In genomic region chr2:105375001-105375561, GRCh38 we compare ENCODE assay signal across 1 cellular context.
TF ChIP-seq lines count a peak whose summit lies in the region.

No MANE protein-coding gene starts in this region.

TF ChIP-seq in K562, 482 proteins besides CTCF, POLR2A, EP300 and RAD21:
- TF ChIP-seq MEF2D (tag; conservative IDR thresholded peaks at IDR 0.05; ENCODE audit: low read depth) (no peak), TEAD4 (IDR thresholded peaks at IDR 0.05; ENCODE audit: low read length) (no peak), TEAD4 (CRISPR knock-in tag; IDR thresholded peaks at IDR 0.05; ENCODE audit: borderline replicate concordance) (no peak), TBL1XR1 (IDR thresholded peaks at IDR 0.05; ENCODE audit: low read length in 2 of 2) (no peak), NELFE (IDR thresholded peaks at IDR 0.05; ENCODE audit: insufficient read depth, insufficient read length) (no peak), ZNF431 (CRISPR knock-in tag; IDR thresholded peaks at IDR 0.05) (no peak), KLF13 (tag; IDR thresholded peaks at IDR 0.05; ENCODE audit: borderline replicate concordance, low read depth) (no peak), PPARD (CRISPR knock-in tag; IDR thresholded peaks at IDR 0.05) (no peak), GATA2 (CRISPR knock-in tag; IDR thresholded peaks at IDR 0.05) (no peak), ZBTB1 (CRISPR knock-in tag; IDR thresholded peaks at IDR 0.05; ENCODE audit: borderline replicate concordance, low read depth) (no peak), FOXK2 (conservative IDR thresholded peaks at IDR 0.05 in 1 of 2, IDR thresholded peaks at IDR 0.05 in 1 of 2; ENCODE audit: low read depth in 2 of 2) (no peak), SIX5 (IDR thresholded peaks at IDR 0.05; ENCODE audit: borderline replicate concordance in 1 of 2, insufficient read depth in 1 of 2, low read depth in 1 of 2, low read length in 2 of 2) (no peak), SRSF3 (IDR thresholded peaks at IDR 0.05; ENCODE audit: insufficient read depth, low read length) (no peak), NR1H2 (CRISPR knock-in tag; IDR thresholded peaks at IDR 0.05) (no peak), ZNF354B (CRISPR knock-in tag; IDR thresholded peaks at IDR 0.05) (no peak), MTA2 (IDR thresholded peaks at IDR 0.05; ENCODE audit: low read depth) (no peak)
- TF ChIP-seq, protein P1, sequence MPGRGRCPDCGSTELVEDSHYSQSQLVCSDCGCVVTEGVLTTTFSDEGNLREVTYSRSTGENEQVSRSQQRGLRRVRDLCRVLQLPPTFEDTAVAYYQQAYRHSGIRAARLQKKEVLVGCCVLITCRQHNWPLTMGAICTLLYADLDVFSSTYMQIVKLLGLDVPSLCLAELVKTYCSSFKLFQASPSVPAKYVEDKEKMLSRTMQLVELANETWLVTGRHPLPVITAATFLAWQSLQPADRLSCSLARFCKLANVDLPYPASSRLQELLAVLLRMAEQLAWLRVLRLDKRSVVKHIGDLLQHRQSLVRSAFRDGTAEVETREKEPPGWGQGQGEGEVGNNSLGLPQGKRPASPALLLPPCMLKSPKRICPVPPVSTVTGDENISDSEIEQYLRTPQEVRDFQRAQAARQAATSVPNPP (IDR thresholded peaks at IDR 0.05; ENCODE audit: borderline replicate concordance, insufficient read depth, insufficient read length): no peak
- TF ChIP-seq, protein P2, sequence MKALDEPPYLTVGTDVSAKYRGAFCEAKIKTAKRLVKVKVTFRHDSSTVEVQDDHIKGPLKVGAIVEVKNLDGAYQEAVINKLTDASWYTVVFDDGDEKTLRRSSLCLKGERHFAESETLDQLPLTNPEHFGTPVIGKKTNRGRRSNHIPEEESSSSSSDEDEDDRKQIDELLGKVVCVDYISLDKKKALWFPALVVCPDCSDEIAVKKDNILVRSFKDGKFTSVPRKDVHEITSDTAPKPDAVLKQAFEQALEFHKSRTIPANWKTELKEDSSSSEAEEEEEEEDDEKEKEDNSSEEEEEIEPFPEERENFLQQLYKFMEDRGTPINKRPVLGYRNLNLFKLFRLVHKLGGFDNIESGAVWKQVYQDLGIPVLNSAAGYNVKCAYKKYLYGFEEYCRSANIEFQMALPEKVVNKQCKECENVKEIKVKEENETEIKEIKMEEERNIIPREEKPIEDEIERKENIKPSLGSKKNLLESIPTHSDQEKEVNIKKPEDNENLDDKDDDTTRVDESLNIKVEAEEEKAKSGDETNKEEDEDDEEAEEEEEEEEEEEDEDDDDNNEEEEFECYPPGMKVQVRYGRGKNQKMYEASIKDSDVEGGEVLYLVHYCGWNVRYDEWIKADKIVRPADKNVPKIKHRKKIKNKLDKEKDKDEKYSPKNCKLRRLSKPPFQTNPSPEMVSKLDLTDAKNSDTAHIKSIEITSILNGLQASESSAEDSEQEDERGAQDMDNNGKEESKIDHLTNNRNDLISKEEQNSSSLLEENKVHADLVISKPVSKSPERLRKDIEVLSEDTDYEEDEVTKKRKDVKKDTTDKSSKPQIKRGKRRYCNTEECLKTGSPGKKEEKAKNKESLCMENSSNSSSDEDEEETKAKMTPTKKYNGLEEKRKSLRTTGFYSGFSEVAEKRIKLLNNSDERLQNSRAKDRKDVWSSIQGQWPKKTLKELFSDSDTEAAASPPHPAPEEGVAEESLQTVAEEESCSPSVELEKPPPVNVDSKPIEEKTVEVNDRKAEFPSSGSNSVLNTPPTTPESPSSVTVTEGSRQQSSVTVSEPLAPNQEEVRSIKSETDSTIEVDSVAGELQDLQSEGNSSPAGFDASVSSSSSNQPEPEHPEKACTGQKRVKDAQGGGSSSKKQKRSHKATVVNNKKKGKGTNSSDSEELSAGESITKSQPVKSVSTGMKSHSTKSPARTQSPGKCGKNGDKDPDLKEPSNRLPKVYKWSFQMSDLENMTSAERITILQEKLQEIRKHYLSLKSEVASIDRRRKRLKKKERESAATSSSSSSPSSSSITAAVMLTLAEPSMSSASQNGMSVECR (CRISPR knock-in tag; IDR thresholded peaks at IDR 0.05): no peak
- TF ChIP-seq, protein P3, sequence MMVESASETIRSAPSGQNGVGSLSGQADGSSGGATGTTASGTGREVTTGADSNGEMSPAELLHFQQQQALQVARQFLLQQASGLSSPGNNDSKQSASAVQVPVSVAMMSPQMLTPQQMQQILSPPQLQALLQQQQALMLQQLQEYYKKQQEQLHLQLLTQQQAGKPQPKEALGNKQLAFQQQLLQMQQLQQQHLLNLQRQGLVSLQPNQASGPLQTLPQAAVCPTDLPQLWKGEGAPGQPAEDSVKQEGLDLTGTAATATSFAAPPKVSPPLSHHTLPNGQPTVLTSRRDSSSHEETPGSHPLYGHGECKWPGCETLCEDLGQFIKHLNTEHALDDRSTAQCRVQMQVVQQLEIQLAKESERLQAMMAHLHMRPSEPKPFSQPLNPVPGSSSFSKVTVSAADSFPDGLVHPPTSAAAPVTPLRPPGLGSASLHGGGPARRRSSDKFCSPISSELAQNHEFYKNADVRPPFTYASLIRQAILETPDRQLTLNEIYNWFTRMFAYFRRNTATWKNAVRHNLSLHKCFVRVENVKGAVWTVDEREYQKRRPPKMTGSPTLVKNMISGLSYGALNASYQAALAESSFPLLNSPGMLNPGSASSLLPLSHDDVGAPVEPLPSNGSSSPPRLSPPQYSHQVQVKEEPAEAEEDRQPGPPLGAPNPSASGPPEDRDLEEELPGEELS (CRISPR knock-in tag; IDR thresholded peaks at IDR 0.05; ENCODE audit: borderline replicate concordance): no peak
- TF ChIP-seq, protein P4, sequence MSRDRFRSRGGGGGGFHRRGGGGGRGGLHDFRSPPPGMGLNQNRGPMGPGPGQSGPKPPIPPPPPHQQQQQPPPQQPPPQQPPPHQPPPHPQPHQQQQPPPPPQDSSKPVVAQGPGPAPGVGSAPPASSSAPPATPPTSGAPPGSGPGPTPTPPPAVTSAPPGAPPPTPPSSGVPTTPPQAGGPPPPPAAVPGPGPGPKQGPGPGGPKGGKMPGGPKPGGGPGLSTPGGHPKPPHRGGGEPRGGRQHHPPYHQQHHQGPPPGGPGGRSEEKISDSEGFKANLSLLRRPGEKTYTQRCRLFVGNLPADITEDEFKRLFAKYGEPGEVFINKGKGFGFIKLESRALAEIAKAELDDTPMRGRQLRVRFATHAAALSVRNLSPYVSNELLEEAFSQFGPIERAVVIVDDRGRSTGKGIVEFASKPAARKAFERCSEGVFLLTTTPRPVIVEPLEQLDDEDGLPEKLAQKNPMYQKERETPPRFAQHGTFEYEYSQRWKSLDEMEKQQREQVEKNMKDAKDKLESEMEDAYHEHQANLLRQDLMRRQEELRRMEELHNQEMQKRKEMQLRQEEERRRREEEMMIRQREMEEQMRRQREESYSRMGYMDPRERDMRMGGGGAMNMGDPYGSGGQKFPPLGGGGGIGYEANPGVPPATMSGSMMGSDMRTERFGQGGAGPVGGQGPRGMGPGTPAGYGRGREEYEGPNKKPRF (IDR thresholded peaks at IDR 0.05; ENCODE audit: low read depth, low read length): no peak
